8 cellular contexts compared by ENCODE assay signal in the genomic region with DNA sequence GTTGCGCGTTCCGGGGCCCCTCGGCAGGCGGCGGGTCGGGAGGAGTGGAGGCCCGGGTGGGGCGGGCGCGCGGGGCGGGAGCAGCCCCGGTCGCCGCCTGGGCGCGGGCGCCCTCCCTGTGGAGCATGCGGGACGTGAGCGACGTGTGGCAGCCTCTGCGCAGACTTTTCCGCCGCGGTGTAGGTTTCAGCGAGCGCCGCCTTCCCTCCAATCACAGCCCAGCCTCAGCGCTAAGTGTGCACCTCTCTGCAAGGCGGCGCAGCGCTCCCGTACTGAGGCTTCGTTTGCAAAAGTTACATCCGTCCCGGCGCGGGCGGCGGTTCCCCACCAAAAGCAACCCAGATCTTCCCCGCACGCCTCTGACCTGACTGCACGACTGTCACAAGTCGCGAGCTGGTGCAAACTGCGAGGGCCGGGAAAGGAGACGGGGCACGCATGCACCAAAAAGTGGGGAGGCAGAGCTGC. TPM values are rescaled to one million over a fixed set of nuclear protein-coding genes. Genes with fewer than 3 reads are reported as not detected.
DNase-seq lines count a peak whose midpoint lies in the region; ATAC-seq and TF ChIP-seq lines count a peak whose summit lies in the region.

No MANE protein-coding gene starts in this region.

- WGBS in gastroesophageal sphincter (ENCODE audit: low coverage in 1 of 2), 2 donors = 0% methylated on average over 6 of the region's 51 CpGs; no CpG with 5 or more reads in 1 of the 2 donors
- 0 to 1% methylated on average over 7 to 34 of the region's 51 CpGs for WGBS in testis, 2 donors

- ATAC-seq in HG03064 (IDR thresholded peaks at IDR 0.05; ENCODE audit: low read depth, unreplicated experiment) (peak; percentile 33), gastroesophageal sphincter (peak; percentile 42)

- no peak for TF ChIP-seq CTCF in OCI-LY7 (conservative IDR thresholded peaks at IDR 0.05; ENCODE audit: low read length)
- peak in 1 of 4 experiments; percentile 28 for TF ChIP-seq CTCF in gastroesophageal sphincter (IDR thresholded peaks at IDR 0.05)
- no peak for TF ChIP-seq CTCF in testis (IDR thresholded peaks at IDR 0.05)

- H3K4me1 ChIP-seq in OCI-LY7 (ENCODE audit: insufficient read depth, low read length, poor library complexity, severe bottlenecking) (peaks cover 57% of the 10 kb centered on the region), gastroesophageal sphincter (peaks cover under 1 to 82% (median 21%) of the 10 kb centered on the region in 3 donors), testis (peaks cover 26% of the 10 kb centered on the region)

- peak in 1 of 2 donors; percentile 43 for TF ChIP-seq POLR2A in gastroesophageal sphincter (IDR thresholded peaks at IDR 0.05)
- TF ChIP-seq POLR2A in testis (IDR thresholded peaks at IDR 0.05) = no peak

- CTCF ChIA-PET in OCI-LY7 (lab: Charles Lee; ENCODE audit: unreplicated experiment) = interaction anchor here (2.4 kb wide), 1 partner anchor 200 kb away, joined by 17 read pairs; no protein-coding TSS in a partner anchor

- TF ChIP-seq EP300 in gastroesophageal sphincter (IDR thresholded peaks at IDR 0.05) = no peak

- peaks cover 15% of the 10 kb centered on the region; the same call in 1 of the 2 replicates for H4K20me1 ChIP-seq in OCI-LY7 (ENCODE audit: insufficient read depth, low read length)

- H3K27ac ChIP-seq in OCI-LY7 (ENCODE audit: low read depth, low read length, poor library complexity, severe bottlenecking) = peak overlapping the region; percentile 59
- H3K27ac ChIP-seq in gastroesophageal sphincter = peak overlapping the region; percentile 62 to 100 (median 96)
- peak overlapping the region; percentile 59 to 91 for H3K27ac ChIP-seq in testis

- H3K9me2 ChIP-seq in OCI-LY7 (ENCODE audit: insufficient read depth, low read length) = no peaks in the 10 kb centered on the region

- intact Hi-C loops in OCI-LY7 (cut with micrococcal nuclease; ENCODE audit: unreplicated experiment) (loop anchor here (5.0 kb wide), 2 partner anchors 59 to 101 kb away; no protein-coding TSS in a partner anchor), testis (cut with DNase I; ENCODE audit: low total_unique reads) (loop anchor here (5.0 to 10.0 kb wide), 2 partner anchors 39 to 203 kb away; no protein-coding TSS in a partner anchor)

- H3K9me3 ChIP-seq in OCI-LY7 (ENCODE audit: low read length) (no peaks in the 10 kb centered on the region), gastroesophageal sphincter (no peaks in the 10 kb centered on the region), testis (no peaks in the 10 kb centered on the region)

- no TSS peak for BruUV-seq in OCI-LY7 (replicated peaks; lab: Mats Ljungman, UMichigan)

- peak overlapping the region; percentile 65 for H2AFZ ChIP-seq in OCI-LY7 (ENCODE audit: low read length)

- peak; percentile 42 for DNase-seq in NCI-H345 (lab: John Stamatoyannopoulos, UW)
- no peak for DNase-seq in NCI-H345 treated with DMSO at 0.1 percent for 48 hours (lab: John Stamatoyannopoulos, UW; ENCODE audit: unreplicated experiment)
- DNase-seq in OCI-LY7 (ENCODE audit: low spot score) = peak; percentile 93
- peak; percentile 77 for DNase-seq in activated effector memory CD4-positive, alpha-beta T cell treated with Interleukin-2 at 50 U/mL for 16 hours
- peak; percentile 64 for DNase-seq in occipital lobe (lab: John Stamatoyannopoulos, UW)
- peak; percentile 77 for DNase-seq in testis

- H3K36me3 ChIP-seq in OCI-LY7 (ENCODE audit: insufficient read depth, low read length) = peaks cover 17% of the 10 kb centered on the region; the same call in 1 of the 2 replicates
- H3K36me3 ChIP-seq in gastroesophageal sphincter = no peaks in the 10 kb centered on the region
- H3K36me3 ChIP-seq in testis (ENCODE audit: low read depth, missing control alignments) = no peaks in the 10 kb centered on the region

- H3K27me3 ChIP-seq in gastroesophageal sphincter = no peaks in the 10 kb centered on the region
- H3K27me3 ChIP-seq in testis = no peaks in the 10 kb centered on the region

- H3K4me3 ChIP-seq in OCI-LY7 (ENCODE audit: low read depth, low read length, poor library complexity, severe bottlenecking) = peak overlapping the region; percentile 99
- H3K4me3 ChIP-seq in gastroesophageal sphincter = peak overlapping the region; percentile 54 to 84
- H3K4me3 ChIP-seq in testis = peak overlapping the region; percentile 75 to 81

- H3K79me2 ChIP-seq in OCI-LY7 (ENCODE audit: insufficient read depth, low read depth, low read length) = peaks cover 25% of the 10 kb centered on the region

- POLR2A ChIA-PET in OCI-LY7 (lab: Charles Lee) = interaction anchor here (0.6 to 3.7 kb wide), 8 partner anchors 22 to 261 kb away, joined by 3 to 46 read pairs (median 4); no protein-coding TSS in a partner anchor

- H3K4me2 ChIP-seq in OCI-LY7 (ENCODE audit: low read length) = peak overlapping the region; percentile 82

RNA-seq across cellular contexts. Expression of gene PFKFB3, which starts 1.2 kb away (rescaled TPM):
- 29.0 and 33.7 TPM in 2 replicates for total RNA-seq in OCI-LY7 (2014; rRNA removed; shearing (Covaris generic))
- 36.7 and 50.7 TPM in 2 replicates for total RNA-seq in OCI-LY7 (2022)
- 10 to 100 TPM; 29.6 to 78.3 (median 38.4) TPM for total RNA-seq in gastroesophageal sphincter
- total RNA-seq in occipital lobe = 21.4 TPM
- 10 to 100 TPM; 53.9 to 65.3 TPM for total RNA-seq in testis
- polyA plus RNA-seq in testis (ENCODE audit: insufficient read depth, low read depth, low replicate concordance) = 31.7 TPM
